30 cellular contexts compared by ENCODE assay signal in the genomic region with DNA sequence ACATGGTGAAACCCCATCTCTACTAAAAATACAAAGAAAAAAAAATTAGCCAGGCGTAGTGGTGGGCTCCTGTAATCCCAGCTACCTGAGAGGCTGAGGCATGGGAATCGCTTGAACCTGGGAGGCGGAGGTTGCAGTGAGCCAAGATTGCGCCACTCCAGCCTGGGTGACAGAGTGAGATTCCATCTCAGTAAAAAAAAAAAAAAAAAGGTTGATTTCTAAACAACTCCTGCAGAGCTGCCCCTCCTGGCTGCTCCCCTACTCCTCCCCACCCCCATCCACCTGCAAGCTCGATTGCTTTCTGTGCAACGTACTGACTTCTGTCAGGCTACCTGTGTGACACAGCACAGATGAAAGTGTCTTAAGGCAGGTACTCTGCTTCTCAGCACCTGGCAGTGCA. TPM values are rescaled to one million over a fixed set of nuclear protein-coding genes. Genes with fewer than 3 reads are reported as not detected.
"Had no signal": no experiment of that assay in that cellular context is flagged by ENCODE, and none has a peak within 500 bp of the region (broad histone marks: within the 10 kb centered on the region; RNA-seq: fewer than 3 reads in every experiment).

No MANE protein-coding gene starts in this region.

- H3K4me1 Mint-ChIP-seq: activated CD4-positive, alpha-beta memory T cell treated with anti-CD3 and anti-CD28 coated beads, Interleukin-2, amount 10 ng/mL, durations not matched to agents 7 days and 5 days; activated CD4-positive, alpha-beta T cell treated with anti-CD3 and anti-CD28 coated beads, Interleukin-2, amount 10 ng/mL, durations not matched to agents 7 days and 5 days; activated naive CD8-positive, alpha-beta T cell treated with anti-CD3 and anti-CD28 coated beads, Interleukin-2, amount 50 U/mL, for 24 hours had no signal

- H3K9me3 Mint-ChIP-seq: activated CD4-positive, alpha-beta memory T cell treated with anti-CD3 and anti-CD28 coated beads, Interleukin-2, amount 10 ng/mL, durations not matched to agents 7 days and 5 days; activated CD4-positive, alpha-beta T cell treated with anti-CD3 and anti-CD28 coated beads, Interleukin-2, amount 10 ng/mL, durations not matched to agents 7 days and 5 days; activated naive CD4-positive, alpha-beta T cell treated with anti-CD3 and anti-CD28 coated beads, Interleukin-2, amount 50 U/mL, for 24 hours; activated naive CD8-positive, alpha-beta T cell treated with anti-CD3 and anti-CD28 coated beads, Interleukin-2, amount 50 U/mL, for 24 hours; activated T-helper 2 cell treated with anti-CD3 and anti-CD28 coated beads, Interferon-gamma antibody, Interleukin-2, Interleukin-4, amounts not matched to agents 10 μg/mL and 5 μg/mL and 100 μg/mL, durations not matched to agents 14 hours and 24 hours and 36 hours; central memory CD8-positive, alpha-beta T cell; natural killer cell; neural progenitor cell had no signal

- H2AFZ ChIP-seq: neural progenitor cell had no signal

- H3K4me3 Mint-ChIP-seq: activated CD4-positive, alpha-beta memory T cell treated with anti-CD3 and anti-CD28 coated beads, Interleukin-2, amount 10 ng/mL, durations not matched to agents 7 days and 5 days; activated CD4-positive, alpha-beta T cell treated with anti-CD3 and anti-CD28 coated beads, Interleukin-2, amount 10 ng/mL, durations not matched to agents 7 days and 5 days; activated naive CD4-positive, alpha-beta T cell treated with anti-CD3 and anti-CD28 coated beads, Interleukin-2, amount 50 U/mL, for 24 hours; activated naive CD8-positive, alpha-beta T cell treated with anti-CD3 and anti-CD28 coated beads, Interleukin-2, amount 50 U/mL, for 24 hours; central memory CD8-positive, alpha-beta T cell; natural killer cell; neural progenitor cell had no signal

- H3K4me2 ChIP-seq: neural progenitor cell had no signal

- H3K4me3 ChIP-seq: esophagus muscularis mucosa, heart right ventricle, left lung, lung, neural progenitor cell, testis, transverse colon, vagina had no signal

- H3K27me3 ChIP-seq: esophagus muscularis mucosa, heart right ventricle, left lung, neural progenitor cell, testis, transverse colon, vagina had no signal

- H3K36me3 Mint-ChIP-seq: activated naive CD4-positive, alpha-beta T cell treated with anti-CD3 and anti-CD28 coated beads, Interleukin-2, amount 50 U/mL, for 24 hours; natural killer cell; neural progenitor cell had no signal

- H3K36me3 ChIP-seq: esophagus muscularis mucosa, heart right ventricle, left lung, neural progenitor cell, transverse colon, vagina had no signal

- H3K27ac ChIP-seq: esophagus muscularis mucosa, foreskin keratinocyte, heart right ventricle, left lung, neural progenitor cell, testis, transverse colon, vagina had no signal

- DNase-seq: activated CD4-positive, alpha-beta memory T cell treated with anti-CD3 and anti-CD28 coated beads, Interleukin-2, amount 10 ng/mL, durations not matched to agents 7 days and 5 days; activated CD4-positive, alpha-beta T cell treated with anti-CD3 and anti-CD28 coated beads for 1 hour; activated CD4-positive, alpha-beta T cell treated with anti-CD3 and anti-CD28 coated beads, Interleukin-2, amount 10 ng/mL, durations not matched to agents 7 days and 5 days; activated naive CD8-positive, alpha-beta T cell treated with anti-CD3 and anti-CD28 coated beads, Interleukin-2, amount 50 U/mL, for 24 hours; activated T-cell treated with anti-CD3 and anti-CD28 coated beads, Interleukin-2, amount 50 U/mL, for 48 hours; amygdala; dermis blood vessel endothelial cell; effector CD4-positive, alpha-beta T cell; foreskin keratinocyte; heart right ventricle; left lung; mesendoderm; natural killer cell; occipital lobe; right cardiac atrium; stimulated activated CD4-positive, alpha-beta T cell treated with anti-CD3 and anti-CD28 coated beads, Interleukin-2, amount 100 ng/mL, for 48 hours; stimulated activated naive CD8-positive, alpha-beta T cell treated with anti-CD3 and anti-CD28 coated beads, Interleukin-15, Interleukin-2, amounts not matched to agents 100 U/mL and 50 U/mL, for 24 hours; T-helper 2 cell; testis; transverse colon had no signal

- H3K9ac ChIP-seq: neural progenitor cell had no signal

- H3K4me1 ChIP-seq: foreskin keratinocyte, testis had no signal

- ATAC-seq: activated naive CD8-positive, alpha-beta T cell treated with anti-CD3 and anti-CD28 coated beads, Interleukin-2, amount 50 U/mL, for 24 hours; foreskin keratinocyte; heart right ventricle; left lung; natural killer cell; right cardiac atrium; stimulated activated naive CD8-positive, alpha-beta T cell treated with anti-CD3 and anti-CD28 coated beads, Interleukin-15, Interleukin-2, amounts not matched to agents 100 U/mL and 50 U/mL, for 24 hours had no signal

- H3K27ac Mint-ChIP-seq: activated CD4-positive, alpha-beta memory T cell treated with anti-CD3 and anti-CD28 coated beads, Interleukin-2, amount 10 ng/mL, durations not matched to agents 7 days and 5 days; activated CD4-positive, alpha-beta T cell treated with anti-CD3 and anti-CD28 coated beads, Interleukin-2, amount 10 ng/mL, durations not matched to agents 7 days and 5 days; activated naive CD4-positive, alpha-beta T cell treated with anti-CD3 and anti-CD28 coated beads, Interleukin-2, amount 50 U/mL, for 24 hours; activated naive CD8-positive, alpha-beta T cell treated with anti-CD3 and anti-CD28 coated beads, Interleukin-2, amount 50 U/mL, for 24 hours; activated T-helper 2 cell treated with anti-CD3 and anti-CD28 coated beads, Interferon-gamma antibody, Interleukin-2, Interleukin-4, amounts not matched to agents 10 μg/mL and 5 μg/mL and 100 μg/mL, durations not matched to agents 14 hours and 24 hours and 36 hours; natural killer cell; neural progenitor cell had no signal

- H3K9me3 ChIP-seq: esophagus muscularis mucosa, heart right ventricle, left lung, testis, transverse colon, vagina had no signal

RNA-seq across cellular contexts. Expression of a gene that starts 13.3 kb away (rescaled TPM):
- total RNA-seq: activated CD4-positive, alpha-beta memory T cell treated with anti-CD3 and anti-CD28 coated beads, Interleukin-2, amount 10 ng/mL, durations not matched to agents 7 days and 5 days; activated CD4-positive, alpha-beta T cell treated with anti-CD3 and anti-CD28 coated beads, Interleukin-2, amount 10 ng/mL, durations not matched to agents 7 days and 5 days; activated T-helper 2 cell treated with anti-CD3 and anti-CD28 coated beads, Interferon-gamma antibody, Interleukin-2, Interleukin-4, amounts not matched to agents 10 μg/mL and 5 μg/mL and 100 μg/mL, durations not matched to agents 14 hours and 24 hours and 36 hours; dermis blood vessel endothelial cell; esophagus muscularis mucosa; foreskin keratinocyte; glomerular endothelial cell; heart right ventricle; kidney epithelial cell; left lung; lung; natural killer cell; occipital lobe; right cardiac atrium; skeletal muscle tissue; transverse colon; vagina had no signal
- polyA plus RNA-seq: foreskin keratinocyte, heart right ventricle, right cardiac atrium had no signal
